In genomic region chr16:87966685-87967185, GRCh38 we compare ENCODE assay signal across 9 cellular contexts. TPM values are rescaled to one million over a fixed set of nuclear protein-coding genes. Genes with fewer than 3 reads are reported as not detected.
DNase-seq lines count a peak whose midpoint lies in the region; ATAC-seq and TF ChIP-seq lines count a peak whose summit lies in the region.
"Had no signal": no experiment of that assay in that cellular context is flagged by ENCODE, and none has a peak within 500 bp of the region (broad histone marks: within the 10 kb centered on the region; RNA-seq: fewer than 3 reads in every experiment).

No MANE protein-coding gene starts in this region.

- peaks cover 67% of the 10 kb centered on the region for H3K4me1 Mint-ChIP-seq in stimulated activated memory B cell treated with anti-CD40 and anti-IgM and Interleukin-4, amounts not matched to agents 10 μg/mL and 1 μg/mL and 100 μg/mL, for 72 hours

- H3K9me3 ChIP-seq in HUES6 (ENCODE audit: control insufficient read depth, insufficient read depth, low read depth, low read length), result peaks cover 11% of the 10 kb centered on the region; the same call in 1 of the 2 replicates
- H3K9me3 ChIP-seq in ascending aorta, result peaks cover 0 to 2% of the 10 kb centered on the region in 2 donors

- H3K4me1 ChIP-seq in HUES6 (ENCODE audit: control insufficient read depth, insufficient read depth, low read length) (peaks cover 8% of the 10 kb centered on the region; the same call in 1 of the 2 replicates), ascending aorta (peaks cover 14 to 27% of the 10 kb centered on the region in 2 donors)

- peaks cover 36% of the 10 kb centered on the region for H3K36me3 Mint-ChIP-seq in stimulated activated memory B cell treated with anti-CD40 and anti-IgM and Interleukin-4, amounts not matched to agents 10 μg/mL and 1 μg/mL and 100 μg/mL, for 72 hours

- DNase-seq in ascending aorta (ENCODE audit: low spot score in 2 of 2) (peak in 1 of 2 donors; percentile 73), kidney tubule cell (ENCODE audit: low spot score) (peak; percentile 35), NCI-H345 treated with DMSO at 0.1 percent for 48 hours (lab: John Stamatoyannopoulos, UW; ENCODE audit: unreplicated experiment) (no peak)

- H3K9ac ChIP-seq in HUES6 (ENCODE audit: low read length), result peak overlapping the region; percentile 2

- peaks cover 9% of the 10 kb centered on the region for H3K9me3 Mint-ChIP-seq in stimulated activated memory B cell treated with anti-CD40 and anti-IgM and Interleukin-4, amounts not matched to agents 10 μg/mL and 1 μg/mL and 100 μg/mL, for 72 hours

- ATAC-seq in stimulated activated memory B cell treated with anti-CD40 and anti-IgM and Interleukin-4, amounts not matched to agents 10 μg/mL and 1 μg/mL and 100 μg/mL, for 72 hours, result no peak
- ATAC-seq in GM21717 (IDR thresholded peaks at IDR 0.05; ENCODE audit: unreplicated experiment) (no peak), HG02763 (IDR thresholded peaks at IDR 0.05; ENCODE audit: unreplicated experiment) (no peak), HG02973 (IDR thresholded peaks at IDR 0.05; ENCODE audit: unreplicated experiment) (no peak)

- no peaks in the 10 kb centered on the region for H3K36me3 ChIP-seq in HUES6 (ENCODE audit: control insufficient read depth, insufficient read depth, low read length)
- no peaks in the 10 kb centered on the region for H3K36me3 ChIP-seq in ascending aorta

- no peaks in the 10 kb centered on the region for H3K27me3 ChIP-seq in HUES6 (ENCODE audit: control insufficient read depth, insufficient read depth, low read length)
- H3K27me3 ChIP-seq in ascending aorta, result no peaks in the 10 kb centered on the region

- H3K27ac Mint-ChIP-seq in stimulated activated memory B cell treated with anti-CD40 and anti-IgM and Interleukin-4, amounts not matched to agents 10 μg/mL and 1 μg/mL and 100 μg/mL, for 72 hours, result peak overlapping the region; percentile 81

- H3K27me3 Mint-ChIP-seq in stimulated activated memory B cell treated with anti-CD40 and anti-IgM and Interleukin-4, amounts not matched to agents 10 μg/mL and 1 μg/mL and 100 μg/mL, for 72 hours, result no peaks in the 10 kb centered on the region

- no peak overlapping the region for H3K4me3 ChIP-seq in HUES6 (ENCODE audit: low read depth, low read length)
- peak overlapping the region; percentile 25 to 56 for H3K4me3 ChIP-seq in ascending aorta

- H3K27ac ChIP-seq in HUES6 (ENCODE audit: low read depth, low read length), result peak overlapping the region; percentile 53; the same call in 1 of the 2 replicates
- H3K27ac ChIP-seq in ascending aorta, result peak overlapping the region; percentile 89 to 91

- intact Hi-C loops in ascending aorta (cut with DNase I), result no loop called here

- TF ChIP-seq CTCF in ascending aorta (IDR thresholded peaks at IDR 0.05), result no peak

- peak overlapping the region; percentile 31 for H3K4me3 Mint-ChIP-seq in stimulated activated memory B cell treated with anti-CD40 and anti-IgM and Interleukin-4, amounts not matched to agents 10 μg/mL and 1 μg/mL and 100 μg/mL, for 72 hours

RNA-seq across cellular contexts. Expression of gene BANP, which starts 15.5 kb away (rescaled TPM):
- 23.4 TPM for total RNA-seq in ascending aorta

RNA-seq across cellular contexts. Expression of gene CA5A, which starts 30.4 kb away (rescaled TPM):
- not detected for total RNA-seq in ascending aorta
- total RNA-seq: dermis microvascular lymphatic vessel endothelial cell had no signal
